In the genomic region with DNA sequence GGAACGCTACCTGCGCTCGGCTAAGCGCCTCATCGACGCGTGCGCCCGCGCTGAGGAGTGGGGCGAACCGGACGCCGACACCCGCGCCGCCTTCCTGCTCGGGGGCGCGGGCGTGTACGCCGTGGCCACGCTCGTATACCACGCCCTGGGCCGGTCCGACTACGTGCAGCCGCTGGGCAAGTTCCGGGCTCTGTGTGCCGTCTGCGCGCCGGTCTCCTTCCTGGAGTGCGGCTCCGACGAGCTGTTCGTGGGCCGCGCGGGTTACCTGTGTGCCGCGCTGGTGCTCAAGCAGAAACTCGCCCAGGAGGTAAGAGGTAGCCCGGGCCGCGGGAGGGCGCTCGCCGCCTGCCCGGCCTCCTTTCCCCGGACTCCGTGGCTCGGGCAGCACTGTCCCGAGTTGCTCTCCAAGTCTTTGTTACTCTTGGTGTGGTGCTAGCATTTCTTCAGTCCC, we compare ENCODE assay signal across 9 cellular contexts. TPM values are rescaled to one million over a fixed set of nuclear protein-coding genes. Genes with fewer than 3 reads are reported as not detected.
A peak's percentile ranks its signal among the peaks of the same experiment; 100 is the strongest.
DNase-seq lines count a peak whose midpoint lies in the region; ATAC-seq and TF ChIP-seq lines count a peak whose summit lies in the region.
"Not testable (repeated sequence)": the region's sequence is repeated elsewhere in the genome, so short reads cannot be mapped to it uniquely, and the experiment has no call there.
"Had no signal": no experiment of that assay in that cellular context is flagged by ENCODE, and none has a peak within 500 bp of the region (broad histone marks: within the 10 kb centered on the region; RNA-seq: fewer than 3 reads in every experiment).

No MANE protein-coding gene starts in this region.

- peak in 1 of 10 experiments; percentile 2 for DNase-seq in CD4-positive, alpha-beta T cell
- DNase-seq in H9 (peak; percentile 69), MV-4-11 (lab: John Stamatoyannopoulos, UW) (peak; percentile 23), memory B cell (ENCODE audit: low spot score in 2 of 2) (peak in 1 of 2 donors; percentile 10)
- DNase-seq in activated naive CD8-positive, alpha-beta T cell treated with anti-CD3 and anti-CD28 coated beads for 36 hours: peak; percentile 8
- not testable (repeated sequence) for DNase-seq in esophagus muscularis mucosa (ENCODE audit: extremely low spot score); smooth muscle cell (lab: John Stamatoyannopoulos, UW; ENCODE audit: unreplicated experiment)

- H3K9me3 Mint-ChIP-seq in CD4-positive, alpha-beta T cell; activated naive CD8-positive, alpha-beta T cell treated with anti-CD3 and anti-CD28 coated beads for 36 hours; memory B cell: not testable (repeated sequence)
- peaks cover 38 to 43% of the 10 kb centered on the region in 2 experiments for H3K9me3 Mint-ChIP-seq in H9

- CTCF ChIA-PET in CD4-positive, alpha-beta T cell (lab: Charles Lee): not testable (repeated sequence)

- no CpG with 5 or more reads among the region's 56 CpGs for WGBS in H9 (ENCODE audit: extremely low coverage, insufficient read length, low lambda C conversion rate)
- 34% methylated on average over 2 of the region's 56 CpGs for WGBS in esophagus muscularis mucosa
- 26% methylated on average over 24 of the region's 56 CpGs for WGBS in smooth muscle cell (ENCODE audit: low lambda C conversion rate)

- H2BK120ac ChIP-seq in H9 (ENCODE audit: low read depth, low read length, poor library complexity, severe bottlenecking): not testable (repeated sequence)

- H3K23ac ChIP-seq in H9 (ENCODE audit: insufficient read length, low read depth, low read length): not testable (repeated sequence)

- H3K23me2 ChIP-seq in H9 (ENCODE audit: insufficient read length, low read depth, low read length, poor library complexity, severe bottlenecking): not testable (repeated sequence)

- not testable (repeated sequence) for H4K20me1 ChIP-seq in H9 (ENCODE audit: control insufficient read depth, insufficient read depth, insufficient read length); SU-DHL-6 (ENCODE audit: low read depth, low read length); smooth muscle cell (ENCODE audit: low read depth)

- H3K27me3 Mint-ChIP-seq in CD4-positive, alpha-beta T cell: peaks cover 41% of the 10 kb centered on the region
- H3K27me3 Mint-ChIP-seq in H9 (ENCODE audit: low read depth): peaks cover 16% of the 10 kb centered on the region
- H3K27me3 Mint-ChIP-seq in activated naive CD8-positive, alpha-beta T cell treated with anti-CD3 and anti-CD28 coated beads for 36 hours: peaks cover 31% of the 10 kb centered on the region
- not testable (repeated sequence) for H3K27me3 Mint-ChIP-seq in memory B cell

- H3K4me1 Mint-ChIP-seq in CD4-positive, alpha-beta T cell (ENCODE audit: low read depth); activated naive CD8-positive, alpha-beta T cell treated with anti-CD3 and anti-CD28 coated beads for 36 hours; memory B cell: not testable (repeated sequence)
- H3K4me1 Mint-ChIP-seq in H9: peaks cover 12 to 14% of the 10 kb centered on the region in 2 experiments

- H4K8ac ChIP-seq in H9 (replicated peaks; ENCODE audit: insufficient read length, low read depth, low read length): not testable (repeated sequence)

- not testable (repeated sequence) for H3K56ac ChIP-seq in H9 (ENCODE audit: insufficient read length, low read depth, low read length)

- H3K9ac ChIP-seq in H9 (ENCODE audit: extremely low read depth, insufficient read length, low read length); SU-DHL-6 (ENCODE audit: low read length); smooth muscle cell (ENCODE audit: low read depth): not testable (repeated sequence)

- H3K79me1 ChIP-seq in H9 (ENCODE audit: insufficient read depth, low read depth, low read length, poor library complexity, severe bottlenecking): not testable (repeated sequence)

- not testable (repeated sequence) for H3K18ac ChIP-seq in H9 (ENCODE audit: insufficient read length, low read depth, low read length)

- H2BK15ac ChIP-seq in H9 (ENCODE audit: low read depth, low read length): not testable (repeated sequence)

- H4K5ac ChIP-seq in H9 (ENCODE audit: insufficient read length, low read depth, low read length): not testable (repeated sequence)

- H2BK20ac ChIP-seq in H9 (ENCODE audit: low read depth, low read length, poor library complexity, severe bottlenecking): not testable (repeated sequence)

- not testable (repeated sequence) for H3T11ph ChIP-seq in H9 (ENCODE audit: low read length)

- not testable (repeated sequence) for H2AK5ac ChIP-seq in H9 (ENCODE audit: insufficient read length, low read length)

- intact Hi-C loops in CD4-positive, alpha-beta T cell (cut with DNase I, micrococcal nuclease); esophagus muscularis mucosa (cut with DNase I): not testable (repeated sequence)

- H3K27ac ChIP-seq in CD4-positive, alpha-beta T cell (ENCODE audit: low read depth, low read length); H9 (ENCODE audit: insufficient read length, low read depth, low read length); esophagus muscularis mucosa (replicated peaks in 1 of 4); smooth muscle cell (ENCODE audit: low read depth): not testable (repeated sequence)
- H3K27ac ChIP-seq in SU-DHL-6 (ENCODE audit: low read depth, low read length): peak overlapping the region; percentile 42; the same call in 1 of the 2 replicates

- H2AFZ ChIP-seq in H9 (ENCODE audit: low read length); SU-DHL-6 (ENCODE audit: low read depth, low read length, severe bottlenecking): not testable (repeated sequence)
- peak overlapping the region; percentile 43 for H2AFZ ChIP-seq in smooth muscle cell (ENCODE audit: low read depth)

- peak; percentile 26 for ATAC-seq in CD4-positive, alpha-beta T cell (ENCODE audit: poor library complexity)
- ATAC-seq in memory B cell (ENCODE audit: low read depth): peak; percentile 74

- H3K4me3 Mint-ChIP-seq in CD4-positive, alpha-beta T cell: peak overlapping the region; percentile 78
- H3K4me3 Mint-ChIP-seq in H9 (peak overlapping the region; percentile 50 to 75), memory B cell (peak overlapping the region; percentile 85)
- peak overlapping the region; percentile 69 for H3K4me3 Mint-ChIP-seq in activated naive CD8-positive, alpha-beta T cell treated with anti-CD3 and anti-CD28 coated beads for 36 hours

- not testable (repeated sequence) for H2BK12ac ChIP-seq in H9 (ENCODE audit: insufficient read length, low read depth, low read length)

- H3K4ac ChIP-seq in H9 (ENCODE audit: low read depth, low read length): not testable (repeated sequence)

- not testable (repeated sequence) for H3K36me3 Mint-ChIP-seq in CD4-positive, alpha-beta T cell (ENCODE audit: low read depth); H9 (ENCODE audit: insufficient read depth in 1 of 3, low read depth in 3 of 3); activated naive CD8-positive, alpha-beta T cell treated with anti-CD3 and anti-CD28 coated beads for 36 hours; memory B cell

- H4K91ac ChIP-seq in H9 (ENCODE audit: insufficient read length, low read depth, low read length): not testable (repeated sequence)

- H3F3A ChIP-seq in SU-DHL-6 (ENCODE audit: insufficient read depth); smooth muscle cell (ENCODE audit: low read depth): not testable (repeated sequence)

- H3K27ac Mint-ChIP-seq in CD4-positive, alpha-beta T cell; H9; activated naive CD8-positive, alpha-beta T cell treated with anti-CD3 and anti-CD28 coated beads for 36 hours; memory B cell: not testable (repeated sequence)

- not testable (repeated sequence) for H2BK5ac ChIP-seq in H9 (ENCODE audit: insufficient read length, low read length)

- POLR2A ChIA-PET in CD4-positive, alpha-beta T cell (lab: Charles Lee): not testable (repeated sequence)

- not testable (repeated sequence) for H3K9me3 ChIP-seq in CD4-positive, alpha-beta T cell (ENCODE audit: control insufficient read depth, low read length); H9 (ENCODE audit: control insufficient read depth, low read depth, low read length); SU-DHL-6 (ENCODE audit: insufficient read depth, low read length); esophagus muscularis mucosa; smooth muscle cell (replicated peaks; ENCODE audit: low read depth)

- not testable (repeated sequence) for H3K4me3 ChIP-seq in SU-DHL-6 (ENCODE audit: insufficient read depth, low read length, poor library complexity, severe bottlenecking)
- H3K4me3 ChIP-seq in esophagus muscularis mucosa (peak overlapping the region; percentile 48 to 61 (median 54)), smooth muscle cell (peak overlapping the region; percentile 35)

- H3K79me2 ChIP-seq in H9 (ENCODE audit: insufficient read depth, low read length); SU-DHL-6 (ENCODE audit: insufficient read depth, low read length); smooth muscle cell (ENCODE audit: low read depth): not testable (repeated sequence)

- peaks cover 14% of the 10 kb centered on the region for H3K27me3 ChIP-seq in CD4-positive, alpha-beta T cell (ENCODE audit: control insufficient read depth, insufficient read depth, low read length)
- H3K27me3 ChIP-seq in H9 (ENCODE audit: insufficient read depth, low read length); SU-DHL-6 (ENCODE audit: low read length); esophagus muscularis mucosa; smooth muscle cell (ENCODE audit: low read depth): not testable (repeated sequence)

- not testable (repeated sequence) for H3K36me3 ChIP-seq in SU-DHL-6 (ENCODE audit: low read length); esophagus muscularis mucosa; smooth muscle cell (ENCODE audit: low read depth)

- not testable (repeated sequence) for TF ChIP-seq EP300 in esophagus muscularis mucosa (IDR thresholded peaks at IDR 0.05)

- not testable (repeated sequence) for H3K14ac ChIP-seq in H9 (ENCODE audit: insufficient read depth, low read length)

- not testable (repeated sequence) for H3K4me2 ChIP-seq in H9 (ENCODE audit: insufficient read depth, insufficient read length, low read length)
- H3K4me2 ChIP-seq in SU-DHL-6 (ENCODE audit: low read depth, low read length, poor library complexity, severe bottlenecking) (peak overlapping the region; percentile 36), smooth muscle cell (peak overlapping the region; percentile 74)

- TF ChIP-seq CTCF in CD4-positive, alpha-beta T cell (IDR thresholded peaks at IDR 0.05); SU-DHL-6 (IDR thresholded peaks at IDR 0.05; ENCODE audit: insufficient read depth, low read length, poor library complexity, severe bottlenecking): not testable (repeated sequence)
- TF ChIP-seq CTCF in H9 (conservative IDR thresholded peaks at IDR 0.05) (peak; percentile 59), esophagus muscularis mucosa (IDR thresholded peaks at IDR 0.05) (peak; percentile 26 to 50 (median 41)), smooth muscle cell (IDR thresholded peaks at IDR 0.05; ENCODE audit: borderline replicate concordance, insufficient read depth, poor library complexity, severe bottlenecking) (peak; percentile 27)

- not testable (repeated sequence) for H3K9me2 ChIP-seq in SU-DHL-6 (replicated peaks; ENCODE audit: insufficient read depth, low read length)

- TF ChIP-seq POLR2A in esophagus muscularis mucosa (IDR thresholded peaks at IDR 0.05; ENCODE audit: low read depth): not testable (repeated sequence)

- not testable (repeated sequence) for H3K4me1 ChIP-seq in H9 (ENCODE audit: insufficient read depth, low read length); esophagus muscularis mucosa; smooth muscle cell (ENCODE audit: low read depth)

RNA-seq across cellular contexts. Expression of gene LANCL3, which starts 0.7 kb away (rescaled TPM):
- total RNA-seq in CD4-positive, alpha-beta T cell: under 1 TPM; 0.05 to 0.11 TPM
- total RNA-seq in H9 (2021) (0.26 and 0.48 TPM in 2 replicates), esophagus muscularis mucosa (1 to 10 TPM in 3 of 4 donors, under 1 TPM in 1; 0.83 to 1.7 (median 1.5) TPM), smooth muscle cell (0.54 and 1.5 TPM in 2 replicates)
- total RNA-seq in activated naive CD8-positive, alpha-beta T cell treated with anti-CD3 and anti-CD28 coated beads for 36 hours: under 1 TPM; 0.04 to 0.30 TPM
- 0.05 and 0.18 TPM in 2 replicates for polyA plus RNA-seq in smooth muscle cell
- polyA plus RNA-seq: BJ had no signal
